ENCODE assay signal across 31 cellular contexts in the genomic region with DNA sequence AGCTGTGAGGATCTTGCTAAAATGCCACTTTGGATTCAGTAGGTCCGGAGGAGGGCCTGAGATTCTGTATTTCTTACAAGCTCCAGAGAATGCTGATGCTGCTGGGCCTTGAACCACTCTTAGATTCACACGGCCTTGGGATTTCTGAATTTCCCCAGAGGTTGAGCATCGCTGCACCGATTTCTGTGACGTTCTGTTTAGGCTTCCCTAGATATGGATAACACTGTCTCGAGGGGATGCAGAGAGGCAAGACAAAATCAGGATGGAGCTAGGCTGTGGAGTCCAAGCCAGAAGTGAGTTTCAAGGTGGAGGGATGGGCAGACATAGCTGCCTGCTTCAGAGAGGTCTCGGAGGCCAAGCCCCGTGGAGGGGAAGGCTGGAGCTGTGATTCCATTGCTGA.
"Had no signal": no experiment of that assay in that cellular context is flagged by ENCODE, and none has a peak within 500 bp of the region (broad histone marks: within the 10 kb centered on the region; RNA-seq: fewer than 3 reads in every experiment).

No MANE protein-coding gene starts in this region.

- H3K4me3 ChIP-seq: ovary, psoas muscle, skin epidermis, smooth muscle cell, spleen, suprapubic skin, testis, tibial artery, upper lobe of right lung, uterus had no signal

- H2AFZ ChIP-seq: parathyroid adenoma had no signal

- DNase-seq: naive B cell; naive thymus-derived CD8-positive, alpha-beta T cell; nephron progenitor cell; occipital lobe; ovary; psoas muscle; right cardiac atrium; spleen; stimulated activated CD4-positive, alpha-beta T cell treated with anti-CD3 and anti-CD28 coated beads, Interleukin-12 subunit alpha, Interleukin-12 subunit beta, amount 100 ng/mL, for 4 hours; stimulated activated CD4-positive, alpha-beta T cell treated with anti-CD3 and anti-CD28 coated beads, Interleukin-1b, Interleukin-23, amount 100 ng/mL, for 48 hours; stimulated activated CD4-positive, alpha-beta T cell treated with anti-CD3 and anti-CD28 coated beads, Interleukin-4, amount 100 ng/mL, for 1 hour; stimulated activated CD4-positive, alpha-beta T cell treated with anti-CD3 and anti-CD28 coated beads, Interleukin-4, amount 100 ng/mL, for 4 hours; stimulated activated CD8-positive, alpha-beta memory T cell treated with anti-CD3 and anti-CD28 coated beads, Interleukin-4, amount 100 ng/mL, for 48 hours; stimulated activated naive CD4-positive, alpha-beta T cell; stimulated activated naive CD8-positive, alpha-beta T cell treated with anti-CD3 and anti-CD28 coated beads, Interleukin-15, amount 100 ng/mL, for 72 hours; stimulated activated naive CD8-positive, alpha-beta T cell treated with anti-CD3 and anti-CD28 coated beads, Interleukin-15, Interleukin-2, amounts not matched to agents 100 U/mL and 50 U/mL, for 24 hours; substantia nigra; testis; tibial artery; upper lobe of right lung; uterus had no signal

- H3K9ac ChIP-seq: parathyroid adenoma had no signal

- H3K27me3 Mint-ChIP-seq: progenitor cell of endocrine pancreas had no signal

- H3K9me3 ChIP-seq: ovary, psoas muscle, suprapubic skin, testis, tibial artery, upper lobe of right lung, uterus had no signal

- H3K27ac Mint-ChIP-seq: naive B cell; naive thymus-derived CD8-positive, alpha-beta T cell; natural killer cell treated with Interleukin-12 subunit alpha and Interleukin-12 subunit beta and Interleukin-15 and Interleukin-18, amount 100 ng/mL, for 72 hours; nephron progenitor cell; progenitor cell of endocrine pancreas; stimulated activated memory B cell treated with anti-CD40 and anti-IgM and Interleukin-4, amounts not matched to agents 10 μg/mL and 1 μg/mL and 100 μg/mL, for 72 hours; stimulated activated naive CD8-positive, alpha-beta T cell treated with anti-CD3 and anti-CD28 coated beads, Interleukin-15, amount 100 ng/mL, for 72 hours; type B pancreatic cell had no signal

- H3K9me3 Mint-ChIP-seq: natural killer cell treated with Interleukin-12 subunit alpha and Interleukin-12 subunit beta and Interleukin-15 and Interleukin-18, amount 100 ng/mL, for 72 hours had no signal

- ATAC-seq: naive thymus-derived CD8-positive, alpha-beta T cell; natural killer cell treated with Interleukin-12 subunit alpha and Interleukin-12 subunit beta and Interleukin-15 and Interleukin-18, amount 100 ng/mL, for 72 hours; psoas muscle; right cardiac atrium; sciatic nerve; stimulated activated memory B cell treated with anti-CD40 and anti-IgM and Interleukin-4, amounts not matched to agents 10 μg/mL and 1 μg/mL and 100 μg/mL, for 72 hours; stimulated activated naive CD8-positive, alpha-beta T cell treated with anti-CD3 and anti-CD28 coated beads, Interleukin-15, amount 100 ng/mL, for 72 hours; stimulated activated naive CD8-positive, alpha-beta T cell treated with anti-CD3 and anti-CD28 coated beads, Interleukin-15, Interleukin-2, amounts not matched to agents 100 U/mL and 50 U/mL, for 24 hours; upper lobe of right lung had no signal

- H3K4me1 Mint-ChIP-seq: naive B cell; naive thymus-derived CD8-positive, alpha-beta T cell; stimulated activated memory B cell treated with anti-CD40 and anti-IgM and Interleukin-4, amounts not matched to agents 10 μg/mL and 1 μg/mL and 100 μg/mL, for 72 hours; stimulated activated naive CD8-positive, alpha-beta T cell treated with anti-CD3 and anti-CD28 coated beads, Interleukin-15, amount 100 ng/mL, for 72 hours had no signal

- H3K4me2 ChIP-seq: smooth muscle cell had no signal

- H3K4me1 ChIP-seq: parathyroid adenoma, psoas muscle, spleen, suprapubic skin, testis, tibial artery, upper lobe of right lung, uterus had no signal

- H3K27me3 ChIP-seq: ovary, suprapubic skin, testis, tibial artery, upper lobe of right lung, uterus had no signal

- H3K36me3 Mint-ChIP-seq: naive B cell; natural killer cell treated with Interleukin-12 subunit alpha and Interleukin-12 subunit beta and Interleukin-15 and Interleukin-18, amount 100 ng/mL, for 72 hours; stimulated activated memory B cell treated with anti-CD40 and anti-IgM and Interleukin-4, amounts not matched to agents 10 μg/mL and 1 μg/mL and 100 μg/mL, for 72 hours had no signal

- H3K79me2 ChIP-seq: parathyroid adenoma had no signal

- H3K4me3 Mint-ChIP-seq: naive B cell; naive thymus-derived CD8-positive, alpha-beta T cell; natural killer cell treated with Interleukin-12 subunit alpha and Interleukin-12 subunit beta and Interleukin-15 and Interleukin-18, amount 100 ng/mL, for 72 hours; nephron progenitor cell; neural crest cell; stimulated activated memory B cell treated with anti-CD40 and anti-IgM and Interleukin-4, amounts not matched to agents 10 μg/mL and 1 μg/mL and 100 μg/mL, for 72 hours; stimulated activated naive CD8-positive, alpha-beta T cell treated with anti-CD3 and anti-CD28 coated beads, Interleukin-15, amount 100 ng/mL, for 72 hours; type B pancreatic cell had no signal

- H3K36me3 ChIP-seq: ovary, spleen, suprapubic skin, tibial artery, upper lobe of right lung, uterus had no signal

- H3K27ac ChIP-seq: ovary, parathyroid adenoma, psoas muscle, skin epidermis, spleen, suprapubic skin, testis, tibial artery, upper lobe of right lung, uterus had no signal
